ENCODE assay signal across 8 cellular contexts in genomic region chr3:105868450-105868744, GRCh38. TPM values are rescaled to one million over a fixed set of nuclear protein-coding genes. Genes with fewer than 3 reads are reported as not detected.
DNase-seq lines count a peak whose midpoint lies in the region; ATAC-seq, FAIRE-seq and TF ChIP-seq lines count a peak whose summit lies in the region.

No MANE protein-coding gene starts in this region.

- CTCF ChIA-PET in activated B cell treated with CpG ODN at 0.5 μM for 24 hours (lab: Charles Lee): interaction anchor here (1.3 kb wide), 1 partner anchor 182 kb away, joined by 3 read pairs; no protein-coding TSS in a partner anchor

- peak; percentile 16 for DNase-seq in DMS79 (lab: John Stamatoyannopoulos, UW)
- peak; percentile 45 for DNase-seq in HTR-8/SVneo (ENCODE audit: insufficient read length, low spot score)
- DNase-seq in activated B cell treated with CpG ODN at 0.5 μM for 24 hours: no peak
- peak in 2 of 3 experiments; percentile 15 to 18 for DNase-seq in effector memory CD8-positive, alpha-beta T cell
- DNase-seq in lung microvascular endothelial cell (ENCODE audit: low read depth in 2 of 2): peak; percentile 61 to 67
- DNase-seq in thoracic aorta (ENCODE audit: low spot score): peak; percentile 8
- no peak for DNase-seq in SIG-M5 (lab: John Stamatoyannopoulos, UW)

- no peak for FAIRE-seq in HTR-8/SVneo (lab: Jason Lieb, UNC)

- no peaks in the 10 kb centered on the region for H3K9me3 ChIP-seq in thoracic aorta

- peak overlapping the region; percentile 100 for H3K4me3 Mint-ChIP-seq in activated B cell treated with CpG ODN at 0.5 μM for 24 hours
- peak overlapping the region in 1 of 2 donors; percentile 93 for H3K4me3 Mint-ChIP-seq in effector memory CD8-positive, alpha-beta T cell

- ATAC-seq in GM21367 (IDR thresholded peaks at IDR 0.05; ENCODE audit: unreplicated experiment): peak; percentile 2
- ATAC-seq in activated B cell treated with CpG ODN at 0.5 μM for 24 hours (ENCODE audit: low read depth): peak; percentile 15
- peak; percentile 2 for ATAC-seq in effector memory CD8-positive, alpha-beta T cell (replicated peaks)
- ATAC-seq in thoracic aorta (ENCODE audit: insufficient number of reproducible peaks, low FRiP score, low read depth): no peak

- peak overlapping the region; percentile 95 to 99 for H3K27ac ChIP-seq in thoracic aorta

- peak overlapping the region; percentile 99 for H3K27ac Mint-ChIP-seq in activated B cell treated with CpG ODN at 0.5 μM for 24 hours
- peak overlapping the region; percentile 94 to 96 for H3K27ac Mint-ChIP-seq in effector memory CD8-positive, alpha-beta T cell

- no peaks in the 10 kb centered on the region for H3K9me3 Mint-ChIP-seq in activated B cell treated with CpG ODN at 0.5 μM for 24 hours
- H3K9me3 Mint-ChIP-seq in effector memory CD8-positive, alpha-beta T cell: no peaks in the 10 kb centered on the region

- H3K36me3 Mint-ChIP-seq in activated B cell treated with CpG ODN at 0.5 μM for 24 hours (ENCODE audit: low read depth): peaks cover 37% of the 10 kb centered on the region
- peaks cover 47% of the 10 kb centered on the region for H3K36me3 Mint-ChIP-seq in effector memory CD8-positive, alpha-beta T cell (ENCODE audit: insufficient read depth)

- H3K36me3 ChIP-seq in thoracic aorta: no peaks in the 10 kb centered on the region

- intact Hi-C loops in activated B cell treated with CpG ODN at 0.5 μM for 24 hours (cut with micrococcal nuclease): loop anchor here (1.0 to 5.0 kb wide), 6 partner anchors 31 to 1654 kb away; partner anchors contain the start of gene BBX

- no peaks in the 10 kb centered on the region for H3K27me3 ChIP-seq in thoracic aorta (replicated peaks; ENCODE audit: insufficient read depth)

- H3K4me3 ChIP-seq in thoracic aorta: peak overlapping the region; percentile 97

- H3K27me3 Mint-ChIP-seq in activated B cell treated with CpG ODN at 0.5 μM for 24 hours: no peaks in the 10 kb centered on the region
- no peaks in the 10 kb centered on the region for H3K27me3 Mint-ChIP-seq in effector memory CD8-positive, alpha-beta T cell

- peaks cover 57% of the 10 kb centered on the region for H3K4me1 Mint-ChIP-seq in activated B cell treated with CpG ODN at 0.5 μM for 24 hours
- peaks cover 28 to 37% of the 10 kb centered on the region in 2 donors for H3K4me1 Mint-ChIP-seq in effector memory CD8-positive, alpha-beta T cell (ENCODE audit: low read depth in 2 of 2)

- POLR2A ChIA-PET in activated B cell treated with CpG ODN at 0.5 μM for 24 hours (lab: Charles Lee): interaction anchor here (0.8 to 2.9 kb wide), 16 partner anchors 10 to 388 kb away, joined by 3 to 26 read pairs (median 6); no protein-coding TSS in a partner anchor

- TF ChIP-seq CTCF in activated B cell treated with CpG ODN at 0.5 μM for 24 hours (IDR thresholded peaks at IDR 0.05) (no peak), thoracic aorta (IDR thresholded peaks at IDR 0.05) (no peak)

- peaks cover 25 to 40% of the 10 kb centered on the region in 2 donors for H3K4me1 ChIP-seq in thoracic aorta (ENCODE audit: control insufficient read depth in 1 of 2, low read depth in 2 of 2)

RNA-seq across cellular contexts. Expression of gene CBLB, which starts 0.4 kb away (rescaled TPM):
- total RNA-seq in activated B cell treated with CpG ODN at 0.5 μM for 24 hours: 69.2 and 78.1 TPM in 2 replicates
- 6.5 and 6.8 TPM in 2 replicates for total RNA-seq in lung microvascular endothelial cell
- 100 to 1,000 TPM in 1 of 2 donors, 10 to 100 TPM in 1; 51.0 to 145 TPM for total RNA-seq in thoracic aorta

Comparison
In these comparisons a context has a peak if more than half of its experiments do, and no peak if none do; other contexts are left out.
1. DNase-seq: peak in DMS79 (single experiment), HTR-8/SVneo (single experiment), effector memory CD8-positive, alpha-beta T cell (2 of 3), lung microvascular endothelial cell (2 of 2) and thoracic aorta (single experiment); none in activated B cell treated with CpG ODN at 0.5 μM for 24 hours (single experiment) and SIG-M5 (single experiment).